Comparison of ENCODE assay signal across 8 cellular contexts in the genomic region with DNA sequence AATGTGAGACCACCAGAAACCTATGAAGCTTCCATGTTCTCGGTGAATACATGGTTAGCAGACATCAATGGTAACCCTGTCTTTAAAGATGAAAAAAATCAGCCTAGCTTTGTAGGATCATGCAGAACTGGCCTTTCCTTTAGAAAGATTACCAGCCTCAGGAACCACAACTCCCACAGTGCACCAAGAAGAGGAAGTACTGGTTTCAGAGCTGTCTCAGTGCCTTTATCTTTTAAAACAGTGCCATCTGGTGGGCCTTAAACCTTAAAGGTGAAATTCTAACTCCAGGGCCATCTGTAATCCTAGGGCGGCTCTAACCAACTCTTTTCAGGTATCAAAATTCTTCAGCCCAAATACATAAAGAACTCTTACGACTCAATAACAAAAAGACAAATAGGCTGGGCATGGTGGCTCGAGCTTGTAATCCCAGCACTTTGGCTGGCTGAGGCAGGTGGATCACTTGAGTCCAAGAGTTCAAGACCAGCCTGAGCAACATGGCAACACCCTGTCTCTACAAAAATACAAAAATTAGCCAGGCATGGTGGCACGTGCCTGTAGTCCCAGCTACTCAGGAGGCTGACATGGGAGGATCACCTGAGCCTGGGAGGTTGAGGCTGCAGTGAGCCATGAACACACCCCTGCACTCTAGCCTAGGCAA. TPM values are rescaled to one million over a fixed set of nuclear protein-coding genes. Genes with fewer than 3 reads are reported as not detected.
A peak's percentile ranks its signal among the peaks of the same experiment; 100 is the strongest.
DNase-seq lines count a peak whose midpoint lies in the region; ATAC-seq and TF ChIP-seq lines count a peak whose summit lies in the region.

No MANE protein-coding gene starts in this region.

- TF ChIP-seq CTCF in LNCaP clone FGC (IDR thresholded peaks at IDR 0.05; ENCODE audit: control insufficient read depth, extremely low read depth, insufficient read depth) (peak; percentile 61), PC-3 (conservative IDR thresholded peaks at IDR 0.05; ENCODE audit: low read depth, low read length) (peak; percentile 87), progenitor cell of endocrine pancreas (IDR thresholded peaks at IDR 0.05; ENCODE audit: unreplicated experiment) (peak; percentile 69)

- BruUV-seq in PC-3 (replicated peaks; lab: Mats Ljungman, UMichigan): no TSS peak

- intact Hi-C loops in PC-3 (cut with micrococcal nuclease): loop anchor here (1.0 to 5.0 kb wide), 4 partner anchors 41 to 142 kb away; a partner anchor contains a TSS
- intact Hi-C loops in head of caudate nucleus (cut with DNase I): loop anchor here (10.0 kb wide), 1 partner anchor 219 kb away; no protein-coding TSS in a partner anchor

- H3K9me2 ChIP-seq in PC-3 (replicated peaks; ENCODE audit: low read length): no peaks in the 10 kb centered on the region

- peaks cover 6% of the 10 kb centered on the region for H3K27me3 Mint-ChIP-seq in progenitor cell of endocrine pancreas

- DNase-seq in DMS53 treated with DMSO at 0.1 percent for 48 hours (lab: John Stamatoyannopoulos, UW; ENCODE audit: unreplicated experiment): peak; percentile 73
- peak; percentile 81 for DNase-seq in LNCaP clone FGC (ENCODE audit: low read depth)
- DNase-seq in PC-3: peak; percentile 93
- DNase-seq in activated naive CD4-positive, alpha-beta T cell treated with anti-CD3 and anti-CD28 coated beads, Interleukin-2, amount 50 U/mL, for 72 hours (ENCODE audit: low spot score in 2 of 2): peak in 1 of 2 donors; percentile 58
- peak in 27 of 42 donors; percentile 20 to 83 (median 54) for DNase-seq in head of caudate nucleus
- DNase-seq in progenitor cell of endocrine pancreas (ENCODE audit: low spot score, unreplicated experiment): no peak

- no peaks in the 10 kb centered on the region for H3F3A ChIP-seq in PC-3 (ENCODE audit: low read length, unreplicated experiment)

- no peaks in the 10 kb centered on the region for H3K27me3 ChIP-seq in PC-3 (ENCODE audit: low read length)

- H2AFZ ChIP-seq in PC-3 (ENCODE audit: low read length): no peak overlapping the region

- no peaks in the 10 kb centered on the region for H4K20me1 ChIP-seq in PC-3 (ENCODE audit: low read length)

- no peak overlapping the region for H3K27ac ChIP-seq in PC-3 (ENCODE audit: low read length)

- H3K4me1 Mint-ChIP-seq in progenitor cell of endocrine pancreas (ENCODE audit: low read depth): peaks cover 22% of the 10 kb centered on the region

- H3K9me3 ChIP-seq in PC-3 (ENCODE audit: low read length): no peaks in the 10 kb centered on the region

- no peak overlapping the region for H3K27ac Mint-ChIP-seq in activated naive CD4-positive, alpha-beta T cell treated with anti-CD3 and anti-CD28 coated beads, Interleukin-2, amount 50 U/mL, for 72 hours
- no peak overlapping the region for H3K27ac Mint-ChIP-seq in progenitor cell of endocrine pancreas

- H3K4me2 ChIP-seq in PC-3 (ENCODE audit: low read length): no peak overlapping the region

- CTCF ChIA-PET in PC-3 (lab: Charles Lee): interaction anchor here (0.5 to 1.1 kb wide), 3 partner anchors 65 to 112 kb away, joined by 3 to 4 read pairs (median 3); no protein-coding TSS in a partner anchor

- ATAC-seq in GM21529 (IDR thresholded peaks at IDR 0.05; ENCODE audit: unreplicated experiment): peak; percentile 68
- ATAC-seq in PC-3: peak; percentile 80
- ATAC-seq in activated naive CD4-positive, alpha-beta T cell treated with anti-CD3 and anti-CD28 coated beads, Interleukin-2, amount 50 U/mL, for 72 hours: peak; percentile 76 to 81
- no peak for ATAC-seq in GM18861 (IDR thresholded peaks at IDR 0.05; ENCODE audit: unreplicated experiment)

- H3K4me1 ChIP-seq in PC-3 (ENCODE audit: insufficient read depth, low read length): peaks cover 31% of the 10 kb centered on the region

- peaks cover 67% of the 10 kb centered on the region for H3K79me2 ChIP-seq in PC-3 (ENCODE audit: low read length)

- POLR2A ChIA-PET in PC-3 (lab: Charles Lee; ENCODE audit: unreplicated experiment): no interaction called here

- no peak overlapping the region for H3K4me3 Mint-ChIP-seq in progenitor cell of endocrine pancreas (ENCODE audit: low read depth)

- H3K9me3 Mint-ChIP-seq in activated naive CD4-positive, alpha-beta T cell treated with anti-CD3 and anti-CD28 coated beads, Interleukin-2, amount 50 U/mL, for 72 hours: no peaks in the 10 kb centered on the region
- no peaks in the 10 kb centered on the region for H3K9me3 Mint-ChIP-seq in progenitor cell of endocrine pancreas (ENCODE audit: low read depth)

- H3K4me3 ChIP-seq in LNCaP clone FGC (ENCODE audit: low read depth, low read length): no peak overlapping the region
- H3K4me3 ChIP-seq in PC-3 (ENCODE audit: low read length): no peak overlapping the region

- peaks cover 5% of the 10 kb centered on the region in 2 donors for H3K36me3 Mint-ChIP-seq in activated naive CD4-positive, alpha-beta T cell treated with anti-CD3 and anti-CD28 coated beads, Interleukin-2, amount 50 U/mL, for 72 hours
- no peaks in the 10 kb centered on the region for H3K36me3 Mint-ChIP-seq in progenitor cell of endocrine pancreas (ENCODE audit: insufficient read depth)

- H3K9ac ChIP-seq in PC-3 (ENCODE audit: low read length): no peak overlapping the region

- H3K36me3 ChIP-seq in PC-3 (ENCODE audit: low read depth, low read length): no peaks in the 10 kb centered on the region

RNA-seq across cellular contexts. Expression of a gene that starts 5.4 kb away (rescaled TPM):
- total RNA-seq in PC-3 (2014; rRNA removed): 34.7 and 40.5 TPM in 2 replicates
- 10 to 100 TPM; 32.2 to 35.0 TPM for total RNA-seq in activated naive CD4-positive, alpha-beta T cell treated with anti-CD3 and anti-CD28 coated beads, Interleukin-2, amount 50 U/mL, for 72 hours
- total RNA-seq in progenitor cell of endocrine pancreas: 25.3 and 31.5 TPM in 2 replicates

RNA-seq across cellular contexts. Expression of a gene that starts 5.6 kb away (rescaled TPM):
- total RNA-seq in PC-3 (2014; rRNA removed): 7.3 and 9.7 TPM in 2 replicates
- total RNA-seq in activated naive CD4-positive, alpha-beta T cell treated with anti-CD3 and anti-CD28 coated beads, Interleukin-2, amount 50 U/mL, for 72 hours: 1 to 10 TPM; 5.8 to 8.1 TPM
- 10.2 and 12.1 TPM in 2 replicates for total RNA-seq in progenitor cell of endocrine pancreas

RNA-seq across cellular contexts. Expression of a gene that starts 54.2 kb away (rescaled TPM):
- total RNA-seq in PC-3 (2014; rRNA removed): 84.1 and 102 TPM in 2 replicates
- 10 to 100 TPM; 41.3 to 49.2 TPM for total RNA-seq in activated naive CD4-positive, alpha-beta T cell treated with anti-CD3 and anti-CD28 coated beads, Interleukin-2, amount 50 U/mL, for 72 hours
- 42.9 and 49.3 TPM in 2 replicates for total RNA-seq in progenitor cell of endocrine pancreas
